ENCODE assay signal across 9 cellular contexts in the genomic region with DNA sequence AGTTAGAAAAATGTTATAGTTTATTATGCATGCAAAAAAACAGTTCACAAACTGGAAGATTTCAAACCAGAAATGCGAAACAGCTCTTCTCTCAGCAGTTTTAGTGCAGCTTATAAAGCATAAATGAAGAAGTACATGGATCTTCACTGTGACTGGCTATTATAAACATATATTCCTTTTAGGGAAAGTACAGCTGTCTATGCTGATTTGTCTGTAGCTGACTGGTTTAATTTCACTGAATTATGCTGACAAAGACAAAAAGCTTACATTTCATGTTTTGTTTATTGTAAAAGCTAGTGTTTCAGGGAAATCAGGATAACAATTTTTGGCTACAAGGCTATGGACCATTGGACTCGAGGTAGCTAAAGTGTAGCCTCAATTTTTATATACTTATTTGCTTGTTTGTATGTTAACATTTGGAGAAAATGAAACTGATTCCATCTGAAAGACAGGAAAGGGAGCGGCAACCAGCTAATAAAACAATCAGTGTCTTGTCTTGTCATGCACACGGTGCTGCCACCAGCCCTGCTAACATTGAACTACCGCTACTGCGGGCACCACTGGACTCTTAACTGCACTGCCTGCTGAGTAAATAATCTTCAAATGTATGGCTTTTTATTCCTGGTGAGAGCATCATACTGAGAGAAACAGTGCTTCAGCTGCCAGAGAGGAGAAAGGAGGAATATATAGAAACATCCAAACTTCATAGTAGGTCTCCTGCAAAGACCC.
DNase-seq lines count a peak whose midpoint lies in the region; ATAC-seq and TF ChIP-seq lines count a peak whose summit lies in the region.
"Had no signal": no experiment of that assay in that cellular context is flagged by ENCODE, and none has a peak within 500 bp of the region (broad histone marks: within the 10 kb centered on the region; RNA-seq: fewer than 3 reads in every experiment).

No MANE protein-coding gene starts in this region.

- H3K27me3 ChIP-seq in Loucy (ENCODE audit: insufficient read depth, low read length, poor library complexity, severe bottlenecking) (no peaks in the 10 kb centered on the region), PC-3 (ENCODE audit: low read length) (peaks cover 26% of the 10 kb centered on the region), smooth muscle cell (ENCODE audit: low read depth) (no peaks in the 10 kb centered on the region), MG63 (no peaks in the 10 kb centered on the region)

- POLR2A ChIA-PET in PC-3 (lab: Charles Lee; ENCODE audit: unreplicated experiment): no interaction called here

- H3F3A ChIP-seq in Loucy (ENCODE audit: low read depth): no peaks in the 10 kb centered on the region
- H3F3A ChIP-seq in PC-3 (ENCODE audit: low read length, unreplicated experiment): no peaks in the 10 kb centered on the region
- H3F3A ChIP-seq in smooth muscle cell (ENCODE audit: low read depth): no peaks in the 10 kb centered on the region

- H3K4me3 ChIP-seq in Loucy (ENCODE audit: low read length, poor library complexity, severe bottlenecking) (peak overlapping the region; percentile 15), PC-3 (ENCODE audit: low read length) (no peak overlapping the region), smooth muscle cell (peak overlapping the region; percentile 3), MG63 (no peak overlapping the region), foreskin fibroblast (ENCODE audit: low read depth in 1 of 2, low read length in 2 of 2) (peak overlapping the region in 1 of 2 donors; percentile 15)

- TF ChIP-seq CTCF in Loucy (conservative IDR thresholded peaks at IDR 0.05; ENCODE audit: low read length) (peak; percentile 18), PC-3 (conservative IDR thresholded peaks at IDR 0.05; ENCODE audit: low read depth, low read length) (no peak), smooth muscle cell (IDR thresholded peaks at IDR 0.05; ENCODE audit: borderline replicate concordance, insufficient read depth, poor library complexity, severe bottlenecking) (no peak), foreskin fibroblast (IDR thresholded peaks at IDR 0.05; ENCODE audit: low read depth, low read length) (no peak)

- H3K27ac ChIP-seq in PC-3 (ENCODE audit: low read length) (no peak overlapping the region), smooth muscle cell (ENCODE audit: low read depth) (no peak overlapping the region)

- no peaks in the 10 kb centered on the region for H3K79me2 ChIP-seq in Loucy (ENCODE audit: insufficient read depth, low read length)
- no peaks in the 10 kb centered on the region for H3K79me2 ChIP-seq in PC-3 (ENCODE audit: low read length)
- no peaks in the 10 kb centered on the region for H3K79me2 ChIP-seq in smooth muscle cell (ENCODE audit: low read depth)

- DNase-seq in PC-3 (peak; percentile 19), fibroblast of peridontal ligament (ENCODE audit: extremely low read depth) (peak; percentile 6), smooth muscle cell (lab: John Stamatoyannopoulos, UW; ENCODE audit: unreplicated experiment) (no peak), MG63 (no peak), foreskin fibroblast (no peak)
- DNase-seq: activated CD4-positive, CD25-positive, alpha-beta regulatory T cell had no signal

- WGBS in smooth muscle cell (ENCODE audit: low lambda C conversion rate): 66% methylated on average over 6 of the region's 6 CpGs

- H3K4me1 ChIP-seq in Loucy (ENCODE audit: insufficient read depth, low read length, poor library complexity, severe bottlenecking) (peaks cover 8% of the 10 kb centered on the region), PC-3 (ENCODE audit: insufficient read depth, low read length) (no peaks in the 10 kb centered on the region), smooth muscle cell (ENCODE audit: low read depth) (no peaks in the 10 kb centered on the region)

- CTCF ChIA-PET in PC-3 (lab: Charles Lee): no interaction called here

- H2AFZ ChIP-seq in Loucy (ENCODE audit: low read length) (peak overlapping the region; percentile 50; the same call in 1 of the 2 replicates), PC-3 (ENCODE audit: low read length) (no peak overlapping the region), smooth muscle cell (ENCODE audit: low read depth) (peak overlapping the region; percentile 4)

- no peak overlapping the region for H3K9ac ChIP-seq in Loucy (ENCODE audit: low read depth, low read length, poor library complexity, severe bottlenecking)
- H3K9ac ChIP-seq in PC-3 (ENCODE audit: low read length): no peak overlapping the region
- H3K9ac ChIP-seq in smooth muscle cell (ENCODE audit: low read depth): no peak overlapping the region

- no peak for ATAC-seq in PC-3
- no peak for ATAC-seq in GM18517 (IDR thresholded peaks at IDR 0.05; ENCODE audit: unreplicated experiment)
- ATAC-seq: natural killer cell treated with Interleukin-12 subunit alpha and Interleukin-12 subunit beta and Interleukin-15 and Interleukin-18, amount 100 ng/mL, for 72 hours had no signal

- H3K9me2 ChIP-seq in Loucy (replicated peaks; ENCODE audit: low read depth, low read length): no peaks in the 10 kb centered on the region
- H3K9me2 ChIP-seq in PC-3 (replicated peaks; ENCODE audit: low read length): no peaks in the 10 kb centered on the region

- H3K4me2 ChIP-seq in Loucy (ENCODE audit: low read depth, low read length, poor library complexity, severe bottlenecking): peak overlapping the region; percentile 42
- peak overlapping the region; percentile 37; the same call in 1 of the 2 replicates for H3K4me2 ChIP-seq in PC-3 (ENCODE audit: low read length)
- H3K4me2 ChIP-seq in smooth muscle cell: peak overlapping the region; percentile 7

- H4K20me1 ChIP-seq in Loucy (ENCODE audit: insufficient read depth, low read length, poor library complexity, severe bottlenecking) (no peaks in the 10 kb centered on the region), PC-3 (ENCODE audit: low read length) (no peaks in the 10 kb centered on the region), smooth muscle cell (ENCODE audit: low read depth) (no peaks in the 10 kb centered on the region)

- no peaks in the 10 kb centered on the region for H3K36me3 ChIP-seq in Loucy (ENCODE audit: insufficient read depth, low read length)
- H3K36me3 ChIP-seq in PC-3 (ENCODE audit: low read depth, low read length): no peaks in the 10 kb centered on the region
- no peaks in the 10 kb centered on the region for H3K36me3 ChIP-seq in smooth muscle cell (ENCODE audit: low read depth)
- no peaks in the 10 kb centered on the region for H3K36me3 ChIP-seq in MG63

- intact Hi-C loops in PC-3 (cut with micrococcal nuclease): no loop called here

- no peaks in the 10 kb centered on the region for H3K9me3 ChIP-seq in Loucy (ENCODE audit: insufficient read depth, low read depth, low read length)
- H3K9me3 ChIP-seq in PC-3 (ENCODE audit: low read length): no peaks in the 10 kb centered on the region
- no peaks in the 10 kb centered on the region for H3K9me3 ChIP-seq in smooth muscle cell (replicated peaks; ENCODE audit: low read depth)
- no peaks in the 10 kb centered on the region for H3K9me3 ChIP-seq in MG63

- no TSS peak for BruUV-seq in PC-3 (replicated peaks; lab: Mats Ljungman, UMichigan)

Comparison
In these comparisons a context has a peak if more than half of its experiments do, and no peak if none do; other contexts are left out.
1. H3K4me3 ChIP-seq: peak in Loucy (single experiment) and smooth muscle cell (single experiment); none in PC-3 (single experiment) and MG63 (single experiment).
2. DNase-seq: peak in PC-3 (single experiment) and fibroblast of peridontal ligament (single experiment); none in smooth muscle cell (single experiment), MG63 (single experiment) and foreskin fibroblast (0 of 2).
3. Peak in every context shown above with its lines, with median percentiles within 50 percentile points of each other: H3K4me2 ChIP-seq.